Comparison of ENCODE assay signal across 8 cellular contexts in the genomic region with DNA sequence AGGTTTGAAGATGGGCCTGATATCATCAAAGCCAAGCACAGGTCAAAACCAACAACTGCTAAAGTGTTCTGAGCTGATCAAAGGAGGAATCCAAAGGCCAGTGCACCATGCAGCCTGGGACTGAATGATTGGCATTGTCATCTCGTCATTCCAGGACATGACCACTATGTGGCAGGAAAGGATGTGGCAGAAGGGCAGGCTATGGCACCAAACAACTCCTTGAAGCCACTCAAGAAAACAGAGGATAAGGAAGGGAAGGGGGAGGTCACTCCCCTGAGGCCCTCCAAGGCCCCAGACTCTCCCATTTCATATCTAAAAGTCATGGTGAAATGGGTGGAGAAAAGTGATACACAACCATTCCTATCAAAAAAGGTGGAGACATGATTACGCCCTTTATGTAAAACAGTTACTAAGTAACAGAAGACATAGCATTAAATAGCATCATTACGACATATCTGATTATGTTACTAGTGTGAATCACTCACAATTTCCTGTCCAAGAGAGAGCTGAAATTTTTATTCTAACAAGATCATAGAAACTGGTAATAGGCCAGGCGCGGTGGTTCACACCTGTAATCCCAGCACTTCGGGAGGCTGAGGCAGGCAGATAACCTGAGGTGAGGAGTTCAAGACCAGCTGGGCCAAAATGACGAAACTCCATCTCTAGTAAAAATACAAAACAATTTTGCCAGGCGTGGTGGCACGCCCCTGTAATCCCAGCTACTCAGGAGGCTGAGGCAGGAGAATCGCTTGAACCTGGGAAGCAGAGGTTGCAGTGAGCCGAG. TPM values are rescaled to one million over a fixed set of nuclear protein-coding genes. Genes with fewer than 3 reads are reported as not detected.
DNase-seq lines count a peak whose midpoint lies in the region; ATAC-seq and TF ChIP-seq lines count a peak whose summit lies in the region.

No MANE protein-coding gene starts in this region.

- peak; percentile 81 for ATAC-seq in activated CD4-positive, alpha-beta T cell treated with anti-CD3 and anti-CD28 coated beads for 36 hours
- peak; percentile 38 to 55 for ATAC-seq in left cardiac atrium
- ATAC-seq in GM18502 (IDR thresholded peaks at IDR 0.05; ENCODE audit: poor library complexity, unreplicated experiment) = no peak

- CTCF ChIA-PET in activated CD4-positive, alpha-beta T cell treated with anti-CD3 and anti-CD28 coated beads for 36 hours (lab: Charles Lee) = interaction anchor here (0.6 to 2.7 kb wide), 6 partner anchors 30 to 589 kb away, joined by 3 to 11 read pairs (median 4); a partner anchor contains a TSS
- CTCF ChIA-PET in activated CD4-positive, alpha-beta memory T cell treated with anti-CD3 and anti-CD28 coated beads, Interleukin-2, amount 10 ng/mL, durations not matched to agents 7 days and 5 days (lab: Charles Lee) = interaction anchor here (0.7 to 2.8 kb wide), 4 partner anchors 11 to 73 kb away, joined by 4 to 13 read pairs (median 6); no protein-coding TSS in a partner anchor

- no peak overlapping the region for H3K4me2 ChIP-seq in MM.1S (ENCODE audit: low read depth, low read length)

- no peak overlapping the region for H3K4me3 ChIP-seq in MM.1S (ENCODE audit: low read length)
- H3K4me3 ChIP-seq in skin epidermis = no peak overlapping the region

- H4K20me1 ChIP-seq in MM.1S (ENCODE audit: insufficient read depth, low read length) = no peaks in the 10 kb centered on the region

- H2AFZ ChIP-seq in MM.1S (ENCODE audit: low read length) = no peak overlapping the region

- no peaks in the 10 kb centered on the region for H3F3A ChIP-seq in MM.1S (ENCODE audit: insufficient read depth, low read length)

- H3K4me1 ChIP-seq in MM.1S (ENCODE audit: low read length) = no peaks in the 10 kb centered on the region

- peak; percentile 53 for DNase-seq in activated CD4-positive, alpha-beta T cell treated with anti-CD3 and anti-CD28 coated beads for 36 hours
- DNase-seq in activated CD4-positive, alpha-beta T cell treated with anti-CD3 and anti-CD28 coated beads, Interleukin-2, amount 50 U/mL, for 1 hour = no peak
- no peak for DNase-seq in MM.1S
- peak; percentile 21 for DNase-seq in activated CD4-positive, alpha-beta memory T cell treated with anti-CD3 and anti-CD28 coated beads, Interleukin-2, amount 10 ng/mL, durations not matched to agents 7 days and 5 days
- no peak for DNase-seq in left cardiac atrium
- DNase-seq in activated T-helper 1 cell treated with anti-CD3 and anti-CD28 coated beads, Interleukin-12 subunit alpha, Interleukin-12 subunit beta, Interleukin-2, Interleukin-4 antibody, amounts not matched to agents 30 ng/mL and 10 ng/mL and 1 ng/mL, durations not matched to agents 14 hours and 24 hours and 36 hours (ENCODE audit: low spot score) = no peak

- no peaks in the 10 kb centered on the region for H3K9me3 Mint-ChIP-seq in activated CD4-positive, alpha-beta T cell treated with anti-CD3 and anti-CD28 coated beads for 36 hours (ENCODE audit: low read depth)
- no peaks in the 10 kb centered on the region for H3K9me3 Mint-ChIP-seq in activated CD4-positive, alpha-beta memory T cell treated with anti-CD3 and anti-CD28 coated beads, Interleukin-2, amount 10 ng/mL, durations not matched to agents 7 days and 5 days
- no peaks in the 10 kb centered on the region for H3K9me3 Mint-ChIP-seq in activated T-helper 1 cell treated with anti-CD3 and anti-CD28 coated beads, Interleukin-12 subunit alpha, Interleukin-12 subunit beta, Interleukin-2, Interleukin-4 antibody, amounts not matched to agents 30 ng/mL and 10 ng/mL and 1 ng/mL, durations not matched to agents 14 hours and 24 hours and 36 hours

- H3K27me3 ChIP-seq in MM.1S (replicated peaks; ENCODE audit: insufficient read depth, low read length) = no peaks in the 10 kb centered on the region

- TF ChIP-seq CTCF in MM.1S (IDR thresholded peaks at IDR 0.05; ENCODE audit: low read length) = peak; percentile 38

- POLR2A ChIA-PET in activated CD4-positive, alpha-beta T cell treated with anti-CD3 and anti-CD28 coated beads for 36 hours (lab: Charles Lee) = no interaction called here
- POLR2A ChIA-PET in activated CD4-positive, alpha-beta memory T cell treated with anti-CD3 and anti-CD28 coated beads, Interleukin-2, amount 10 ng/mL, durations not matched to agents 7 days and 5 days (lab: Charles Lee) = interaction anchor here (1.0 kb wide), 1 partner anchor 11 kb away, joined by 3 read pairs; no protein-coding TSS in a partner anchor

- H3K36me3 ChIP-seq in MM.1S (replicated peaks; ENCODE audit: insufficient read depth, low read length) = no peaks in the 10 kb centered on the region

- intact Hi-C loops in activated CD4-positive, alpha-beta T cell treated with anti-CD3 and anti-CD28 coated beads for 36 hours (cut with DNase I, micrococcal nuclease) = loop anchor here (1.0 to 5.0 kb wide), 3 partner anchors 45 to 63 kb away; no protein-coding TSS in a partner anchor
- intact Hi-C loops in left cardiac atrium (cut with DNase I) = no loop called here
- intact Hi-C loops in activated T-helper 1 cell treated with anti-CD3 and anti-CD28 coated beads, Interleukin-12 subunit alpha, Interleukin-12 subunit beta, Interleukin-2, Interleukin-4 antibody, amounts not matched to agents 30 ng/mL and 10 ng/mL and 1 ng/mL, durations not matched to agents 14 hours and 24 hours and 36 hours (cut with micrococcal nuclease) = loop anchor here (1.0 to 5.0 kb wide), 2 partner anchors 45 to 63 kb away; no protein-coding TSS in a partner anchor

- H3K27me3 Mint-ChIP-seq in activated CD4-positive, alpha-beta T cell treated with anti-CD3 and anti-CD28 coated beads for 36 hours = peaks cover 4% of the 10 kb centered on the region
- peaks cover 2% of the 10 kb centered on the region for H3K27me3 Mint-ChIP-seq in activated CD4-positive, alpha-beta memory T cell treated with anti-CD3 and anti-CD28 coated beads, Interleukin-2, amount 10 ng/mL, durations not matched to agents 7 days and 5 days
- peaks cover 19% of the 10 kb centered on the region for H3K27me3 Mint-ChIP-seq in activated T-helper 1 cell treated with anti-CD3 and anti-CD28 coated beads, Interleukin-12 subunit alpha, Interleukin-12 subunit beta, Interleukin-2, Interleukin-4 antibody, amounts not matched to agents 30 ng/mL and 10 ng/mL and 1 ng/mL, durations not matched to agents 14 hours and 24 hours and 36 hours (ENCODE audit: insufficient read depth)

- H3K36me3 Mint-ChIP-seq in activated CD4-positive, alpha-beta T cell treated with anti-CD3 and anti-CD28 coated beads for 36 hours (ENCODE audit: low read depth) = no peaks in the 10 kb centered on the region
- H3K36me3 Mint-ChIP-seq in activated CD4-positive, alpha-beta memory T cell treated with anti-CD3 and anti-CD28 coated beads, Interleukin-2, amount 10 ng/mL, durations not matched to agents 7 days and 5 days (ENCODE audit: low read depth) = no peaks in the 10 kb centered on the region
- peaks cover under 1% of the 10 kb centered on the region for H3K36me3 Mint-ChIP-seq in activated T-helper 1 cell treated with anti-CD3 and anti-CD28 coated beads, Interleukin-12 subunit alpha, Interleukin-12 subunit beta, Interleukin-2, Interleukin-4 antibody, amounts not matched to agents 30 ng/mL and 10 ng/mL and 1 ng/mL, durations not matched to agents 14 hours and 24 hours and 36 hours (ENCODE audit: low read depth)

- no peaks in the 10 kb centered on the region for H3K9me2 ChIP-seq in MM.1S (replicated peaks; ENCODE audit: insufficient read depth, low read length)

- H3K9me3 ChIP-seq in MM.1S (replicated peaks; ENCODE audit: insufficient read depth, low read length) = no peaks in the 10 kb centered on the region

- H3K79me2 ChIP-seq in MM.1S (ENCODE audit: low read length) = no peaks in the 10 kb centered on the region

- no peak overlapping the region for H3K4me3 Mint-ChIP-seq in activated CD4-positive, alpha-beta T cell treated with anti-CD3 and anti-CD28 coated beads for 36 hours
- no peak overlapping the region for H3K4me3 Mint-ChIP-seq in activated CD4-positive, alpha-beta memory T cell treated with anti-CD3 and anti-CD28 coated beads, Interleukin-2, amount 10 ng/mL, durations not matched to agents 7 days and 5 days
- no peak overlapping the region for H3K4me3 Mint-ChIP-seq in activated T-helper 1 cell treated with anti-CD3 and anti-CD28 coated beads, Interleukin-12 subunit alpha, Interleukin-12 subunit beta, Interleukin-2, Interleukin-4 antibody, amounts not matched to agents 30 ng/mL and 10 ng/mL and 1 ng/mL, durations not matched to agents 14 hours and 24 hours and 36 hours

- H3K4me1 Mint-ChIP-seq in activated CD4-positive, alpha-beta T cell treated with anti-CD3 and anti-CD28 coated beads for 36 hours = peaks cover 3% of the 10 kb centered on the region
- peaks cover 16% of the 10 kb centered on the region for H3K4me1 Mint-ChIP-seq in activated CD4-positive, alpha-beta memory T cell treated with anti-CD3 and anti-CD28 coated beads, Interleukin-2, amount 10 ng/mL, durations not matched to agents 7 days and 5 days
- no peaks in the 10 kb centered on the region for H3K4me1 Mint-ChIP-seq in activated T-helper 1 cell treated with anti-CD3 and anti-CD28 coated beads, Interleukin-12 subunit alpha, Interleukin-12 subunit beta, Interleukin-2, Interleukin-4 antibody, amounts not matched to agents 30 ng/mL and 10 ng/mL and 1 ng/mL, durations not matched to agents 14 hours and 24 hours and 36 hours (ENCODE audit: low read depth)

- no peak overlapping the region for H3K27ac Mint-ChIP-seq in activated CD4-positive, alpha-beta T cell treated with anti-CD3 and anti-CD28 coated beads for 36 hours
- H3K27ac Mint-ChIP-seq in activated CD4-positive, alpha-beta memory T cell treated with anti-CD3 and anti-CD28 coated beads, Interleukin-2, amount 10 ng/mL, durations not matched to agents 7 days and 5 days = no peak overlapping the region
- no peak overlapping the region for H3K27ac Mint-ChIP-seq in activated T-helper 1 cell treated with anti-CD3 and anti-CD28 coated beads, Interleukin-12 subunit alpha, Interleukin-12 subunit beta, Interleukin-2, Interleukin-4 antibody, amounts not matched to agents 30 ng/mL and 10 ng/mL and 1 ng/mL, durations not matched to agents 14 hours and 24 hours and 36 hours

- H3K27ac ChIP-seq in MM.1S (ENCODE audit: low read length) (no peak overlapping the region), skin epidermis (peak overlapping the region in 11 of 21 experiments; percentile 8 to 75 (median 44))

- no peak overlapping the region for H3K9ac ChIP-seq in MM.1S (ENCODE audit: low read length)

RNA-seq across cellular contexts. Expression of a gene that starts 49.3 kb away (rescaled TPM):
- total RNA-seq in activated CD4-positive, alpha-beta T cell treated with anti-CD3 and anti-CD28 coated beads for 36 hours = 10 to 100 TPM; 47.3 to 54.7 TPM
- 100 to 1,000 TPM; 323 to 360 TPM for total RNA-seq in activated CD4-positive, alpha-beta memory T cell treated with anti-CD3 and anti-CD28 coated beads, Interleukin-2, amount 10 ng/mL, durations not matched to agents 7 days and 5 days
- 100 to 1,000 TPM; 329 to 404 TPM for total RNA-seq in left cardiac atrium
- 96.5 and 97.2 TPM in 2 replicates for total RNA-seq in activated T-helper 1 cell treated with anti-CD3 and anti-CD28 coated beads, Interleukin-12 subunit alpha, Interleukin-12 subunit beta, Interleukin-2, Interleukin-4 antibody, amounts not matched to agents 30 ng/mL and 10 ng/mL and 1 ng/mL, durations not matched to agents 14 hours and 24 hours and 36 hours

Comparison
In these comparisons a context has a peak if more than half of its experiments do, and no peak if none do; other contexts are left out.
1. DNase-seq: peak in activated CD4-positive, alpha-beta T cell treated with anti-CD3 and anti-CD28 coated beads for 36 hours (single experiment) and activated CD4-positive, alpha-beta memory T cell treated with anti-CD3 and anti-CD28 coated beads, Interleukin-2, amount 10 ng/mL, durations not matched to agents 7 days and 5 days (single experiment); none in activated CD4-positive, alpha-beta T cell treated with anti-CD3 and anti-CD28 coated beads, Interleukin-2, amount 50 U/mL, for 1 hour (single experiment), MM.1S (single experiment), left cardiac atrium (single experiment) and activated T-helper 1 cell treated with anti-CD3 and anti-CD28 coated beads, Interleukin-12 subunit alpha, Interleukin-12 subunit beta, Interleukin-2, Interleukin-4 antibody, amounts not matched to agents 30 ng/mL and 10 ng/mL and 1 ng/mL, durations not matched to agents 14 hours and 24 hours and 36 hours (single experiment).
2. intact Hi-C loops: an anchor here in activated CD4-positive, alpha-beta T cell treated with anti-CD3 and anti-CD28 coated beads for 36 hours (1.0 to 5.0 kb wide) and activated T-helper 1 cell treated with anti-CD3 and anti-CD28 coated beads, Interleukin-12 subunit alpha, Interleukin-12 subunit beta, Interleukin-2, Interleukin-4 antibody, amounts not matched to agents 30 ng/mL and 10 ng/mL and 1 ng/mL, durations not matched to agents 14 hours and 24 hours and 36 hours (1.0 to 5.0 kb wide); none called in left cardiac atrium.